Comparison of ENCODE assay signal across 24 cellular contexts in genomic region chr2:132999421-132999820, GRCh38.
"Had no signal": no experiment of that assay in that cellular context is flagged by ENCODE, and none has a peak within 500 bp of the region (broad histone marks: within the 10 kb centered on the region; RNA-seq: fewer than 3 reads in every experiment).

No MANE protein-coding gene starts in this region.

- H3K27ac ChIP-seq: left lung, lower lobe of right lung, neutrophil, parathyroid adenoma, right atrium auricular region, right lobe of liver, tibial nerve, uterus had no signal

- H3K4me1 ChIP-seq: left lung, lower lobe of right lung, parathyroid adenoma, right atrium auricular region, right lobe of liver, tibial nerve, uterus had no signal

- H3K27me3 ChIP-seq: left lung, neutrophil, right atrium auricular region, right lobe of liver, tibial nerve, uterus had no signal

- H3K4me3 ChIP-seq: left lung, lower lobe of right lung, right atrium auricular region, right lobe of liver, smooth muscle cell, tibial nerve, uterus had no signal

- H2AFZ ChIP-seq: parathyroid adenoma had no signal

- H3K9me3 ChIP-seq: right lobe of liver, uterus had no signal

- DNase-seq: hypothalamus; immature natural killer cell; kidney; left colon; left lung; lower lobe of right lung; mammary epithelial cell; mesenchymal stem cell; naive thymus-derived CD8-positive, alpha-beta T cell; occipital lobe; right lobe of liver; stimulated activated CD4-positive, alpha-beta T cell treated with anti-CD3 and anti-CD28 coated beads, Interleukin-1b, Interleukin-23, amount 100 ng/mL, for 48 hours; stimulated activated CD4-positive, alpha-beta T cell treated with anti-CD3 and anti-CD28 coated beads, Interleukin-2, amount 100 ng/mL, for 48 hours; stimulated activated CD4-positive, alpha-beta T cell treated with anti-CD3 and anti-CD28 coated beads, Interleukin-4, amount 100 ng/mL, for 4 hours; stimulated activated CD8-positive, alpha-beta memory T cell treated with anti-CD3 and anti-CD28 coated beads, Interleukin-4, amount 100 ng/mL, for 48 hours; stimulated activated naive CD4-positive, alpha-beta T cell treated with Interleukin-2 at 50 U/mL for 16 hours; stimulated activated naive CD8-positive, alpha-beta T cell treated with anti-CD3 and anti-CD28 coated beads, Interleukin-15, amount 100 ng/mL, for 72 hours; substantia nigra; uterus had no signal

- H3K9ac ChIP-seq: parathyroid adenoma had no signal

- H3K4me2 ChIP-seq: smooth muscle cell had no signal

- H3K36me3 ChIP-seq: left lung, lower lobe of right lung, neutrophil, right atrium auricular region, right lobe of liver, tibial nerve, uterus had no signal
